17 cellular contexts compared by ENCODE assay signal in genomic region chr14:60945984-60946383, GRCh38. TPM values are rescaled to one million over a fixed set of nuclear protein-coding genes. Genes with fewer than 3 reads are reported as not detected.
DNase-seq lines count a peak whose midpoint lies in the region; ATAC-seq and TF ChIP-seq lines count a peak whose summit lies in the region.
"Had no signal": no experiment of that assay in that cellular context is flagged by ENCODE, and none has a peak within 500 bp of the region (broad histone marks: within the 10 kb centered on the region; RNA-seq: fewer than 3 reads in every experiment).

No MANE protein-coding gene starts in this region.

- no peak overlapping the region for H3K4me3 ChIP-seq in right lobe of liver
- H3K4me3 ChIP-seq: hepatocyte had no signal

- POLR2A ChIA-PET in WTC11 (lab: Charles Lee): no interaction called here

- TF ChIP-seq CTCF in WTC11 (IDR thresholded peaks at IDR 0.05): no peak
- TF ChIP-seq CTCF in right lobe of liver (IDR thresholded peaks at IDR 0.05): no peak

- H3K4me3 Mint-ChIP-seq in WTC11: no peak overlapping the region
- H3K4me3 Mint-ChIP-seq: activated CD4-positive, alpha-beta T cell treated with anti-CD3 and anti-CD28 coated beads, Interleukin-2, amount 10 ng/mL, durations not matched to agents 7 days and 5 days; T-helper 17 cell had no signal

- H3K9me3 ChIP-seq in right lobe of liver: no peaks in the 10 kb centered on the region

- peak; percentile 23 for DNase-seq in CD1c-positive myeloid dendritic cell (ENCODE audit: extremely low spot score)
- DNase-seq in KBM-7: peak; percentile 21
- DNase-seq in WTC11 (ENCODE audit: low spot score): no peak
- DNase-seq in myocyte (ENCODE audit: low read depth): peak; percentile 44
- no peak for DNase-seq in NCI-H1930 (lab: John Stamatoyannopoulos, UW)
- no peak for DNase-seq in activated effector memory CD4-positive, alpha-beta T cell treated with anti-CD3 and anti-CD28 coated beads, Interleukin-2, amount 50 U/mL, for 16 hours
- DNase-seq in right lobe of liver: no peak
- DNase-seq: activated CD4-positive, alpha-beta T cell treated with anti-CD3 and anti-CD28 coated beads, Interleukin-2, amount 10 ng/mL, durations not matched to agents 7 days and 5 days; activated gamma-delta T cell; dermis blood vessel endothelial cell; H7; occipital lobe; stimulated activated naive CD4-positive, alpha-beta T cell; T-helper 17 cell had no signal

- intact Hi-C loops in right lobe of liver (cut with DNase I): no loop called here

- peak overlapping the region; percentile 30 for H3K27ac Mint-ChIP-seq in WTC11
- H3K27ac Mint-ChIP-seq: activated CD4-positive, alpha-beta T cell treated with anti-CD3 and anti-CD28 coated beads, Interleukin-2, amount 10 ng/mL, durations not matched to agents 7 days and 5 days; T-helper 17 cell had no signal

- no peak overlapping the region for H3K27ac ChIP-seq in right lobe of liver
- H3K27ac ChIP-seq: hepatocyte had no signal

- peaks cover 8% of the 10 kb centered on the region for H3K4me1 Mint-ChIP-seq in WTC11

- no peak for ATAC-seq in WTC11
- ATAC-seq in HG02852 (IDR thresholded peaks at IDR 0.05; ENCODE audit: unreplicated experiment): no peak
- ATAC-seq in right lobe of liver: no peak
- ATAC-seq: Right ventricle myocardium inferior, T-helper 17 cell had no signal

- TF ChIP-seq POLR2A in right lobe of liver (IDR thresholded peaks at IDR 0.05): no peak

- CTCF ChIA-PET in WTC11 (lab: Charles Lee): no interaction called here

- H3K27me3 Mint-ChIP-seq in WTC11 (ENCODE audit: low read depth): no peaks in the 10 kb centered on the region
- H3K27me3 Mint-ChIP-seq: activated CD4-positive, alpha-beta T cell treated with anti-CD3 and anti-CD28 coated beads, Interleukin-2, amount 10 ng/mL, durations not matched to agents 7 days and 5 days; T-helper 17 cell had no signal

- no peaks in the 10 kb centered on the region for H3K36me3 Mint-ChIP-seq in WTC11

- in situ Hi-C loops in KBM-7 (cut with MboI; ENCODE audit: low pct_unique_long_range_greater_than_20kb, low sequenced_read_pairs): no loop called here

- H3K9me3 Mint-ChIP-seq in WTC11: no peaks in the 10 kb centered on the region
- H3K9me3 Mint-ChIP-seq: activated CD4-positive, alpha-beta T cell treated with anti-CD3 and anti-CD28 coated beads, Interleukin-2, amount 10 ng/mL, durations not matched to agents 7 days and 5 days had no signal

- WGBS in right lobe of liver (ENCODE audit: insufficient coverage, low coverage, low lambda C conversion rate, missing lambda C conversion rate): 75% methylated on average over 1 of the region's 1 CpG

- no peaks in the 10 kb centered on the region for H3K4me1 ChIP-seq in right lobe of liver

- no peaks in the 10 kb centered on the region for H3K36me3 ChIP-seq in right lobe of liver

- H3K27me3 ChIP-seq in right lobe of liver: no peaks in the 10 kb centered on the region
- H3K27me3 ChIP-seq: hepatocyte had no signal

TF ChIP-seq in WTC11, 78 proteins besides CTCF, POLR2A, EP300 and RAD21:
- no peak for TF ChIP-seq EMX1 (CRISPR knock-in tag; IDR thresholded peaks at IDR 0.05)
- no peak for TF ChIP-seq JAZF1 (CRISPR knock-in tag; IDR thresholded peaks at IDR 0.05)
- TF ChIP-seq ZNF396 (CRISPR knock-in tag; IDR thresholded peaks at IDR 0.05; ENCODE audit: borderline replicate concordance): no peak
- TF ChIP-seq CDX4 (CRISPR knock-in tag; IDR thresholded peaks at IDR 0.05; ENCODE audit: borderline replicate concordance): no peak
- TF ChIP-seq ZNF512 (CRISPR knock-in tag; IDR thresholded peaks at IDR 0.05; ENCODE audit: borderline replicate concordance): no peak
- TF ChIP-seq, protein P1, sequence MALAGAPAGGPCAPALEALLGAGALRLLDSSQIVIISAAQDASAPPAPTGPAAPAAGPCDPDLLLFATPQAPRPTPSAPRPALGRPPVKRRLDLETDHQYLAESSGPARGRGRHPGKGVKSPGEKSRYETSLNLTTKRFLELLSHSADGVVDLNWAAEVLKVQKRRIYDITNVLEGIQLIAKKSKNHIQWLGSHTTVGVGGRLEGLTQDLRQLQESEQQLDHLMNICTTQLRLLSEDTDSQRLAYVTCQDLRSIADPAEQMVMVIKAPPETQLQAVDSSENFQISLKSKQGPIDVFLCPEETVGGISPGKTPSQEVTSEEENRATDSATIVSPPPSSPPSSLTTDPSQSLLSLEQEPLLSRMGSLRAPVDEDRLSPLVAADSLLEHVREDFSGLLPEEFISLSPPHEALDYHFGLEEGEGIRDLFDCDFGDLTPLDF (CRISPR knock-in tag; IDR thresholded peaks at IDR 0.05): no peak
- TF ChIP-seq, protein P2, sequence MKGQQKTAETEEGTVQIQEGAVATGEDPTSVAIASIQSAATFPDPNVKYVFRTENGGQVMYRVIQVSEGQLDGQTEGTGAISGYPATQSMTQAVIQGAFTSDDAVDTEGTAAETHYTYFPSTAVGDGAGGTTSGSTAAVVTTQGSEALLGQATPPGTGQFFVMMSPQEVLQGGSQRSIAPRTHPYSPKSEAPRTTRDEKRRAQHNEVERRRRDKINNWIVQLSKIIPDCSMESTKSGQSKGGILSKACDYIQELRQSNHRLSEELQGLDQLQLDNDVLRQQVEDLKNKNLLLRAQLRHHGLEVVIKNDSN (CRISPR knock-in tag; IDR thresholded peaks at IDR 0.05): no peak

RNA-seq across cellular contexts. Expression of gene TRMT5, which starts 34.9 kb away (rescaled TPM):
- 17.6 to 25.2 TPM (median 18.5 TPM) in 3 replicates for total RNA-seq in WTC11 (2021)
- 15.6 and 24.5 TPM in 2 replicates for total RNA-seq in myocyte
- 6.3 TPM for polyA plus RNA-seq in myocyte (2012)
- 1 to 10 TPM; 4.3 to 7.6 (median 5.5) TPM for total RNA-seq in right lobe of liver

RNA-seq across cellular contexts. Expression of gene SLC38A6, which starts 35.1 kb away (rescaled TPM):
- total RNA-seq in WTC11 (2021) (8.7 to 11.7 TPM (median 8.8 TPM) in 3 replicates), myocyte (60.1 and 71.5 TPM in 2 replicates), right lobe of liver (1 to 10 TPM; 3.5 to 6.8 (median 5.9) TPM)
- 30.3 TPM for polyA plus RNA-seq in myocyte (2012)

Comparison
In these comparisons a context has a peak if more than half of its experiments do, and no peak if none do; other contexts are left out.
1. DNase-seq: peak in CD1c-positive myeloid dendritic cell (single experiment), KBM-7 (single experiment) and myocyte (single experiment); none in WTC11 (single experiment), NCI-H1930 (0 of 2), activated effector memory CD4-positive, alpha-beta T cell treated with anti-CD3 and anti-CD28 coated beads, Interleukin-2, amount 50 U/mL, for 16 hours (single experiment) and right lobe of liver (0 of 3).